Comparison of ENCODE assay signal across 8 cellular contexts in the genomic region with DNA sequence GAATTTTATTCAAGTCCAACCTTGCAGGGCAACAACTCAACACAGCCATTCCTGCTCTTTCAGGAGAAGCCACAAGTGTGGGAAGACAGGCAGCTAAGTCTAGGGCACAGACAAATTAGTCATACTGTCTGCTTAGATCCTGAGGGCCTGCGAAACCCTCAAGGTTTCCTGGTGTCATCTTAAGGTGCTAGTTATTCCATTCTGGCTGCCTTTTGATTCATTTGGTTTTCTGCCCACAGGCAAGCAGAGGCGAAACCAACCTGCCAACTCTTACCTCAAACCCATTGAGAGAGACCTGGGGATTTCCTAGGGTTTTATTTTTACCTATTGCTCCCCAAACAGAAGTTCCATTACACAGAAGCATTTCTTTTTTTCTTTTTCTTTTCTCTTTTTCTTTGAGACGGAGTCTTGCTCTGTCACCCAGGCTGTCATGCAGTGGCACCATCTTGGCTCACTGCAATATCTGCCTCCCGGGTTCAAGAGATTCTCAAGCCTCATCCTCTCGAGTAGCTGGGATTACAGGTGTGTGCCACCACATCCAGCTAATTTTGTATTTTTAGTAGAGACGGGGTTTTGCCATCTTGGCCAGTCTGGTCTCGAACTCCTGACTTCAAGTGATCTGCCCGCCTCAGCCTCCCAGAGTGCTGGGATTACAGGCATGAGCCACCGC. TPM values are rescaled to one million over a fixed set of nuclear protein-coding genes. Genes with fewer than 3 reads are reported as not detected.
DNase-seq lines count a peak whose midpoint lies in the region; ATAC-seq and TF ChIP-seq lines count a peak whose summit lies in the region.

No MANE protein-coding gene starts in this region.

- H4K20me1 ChIP-seq in osteoblast (ENCODE audit: insufficient read depth, low read length) = no peaks in the 10 kb centered on the region

- H3K36me3 ChIP-seq in right atrium auricular region = no peaks in the 10 kb centered on the region
- no peaks in the 10 kb centered on the region for H3K36me3 ChIP-seq in left ventricle myocardium inferior
- H3K36me3 ChIP-seq in osteoblast (ENCODE audit: insufficient read depth, low read length) = no peaks in the 10 kb centered on the region

- peaks cover 7% of the 10 kb centered on the region for H3K36me3 Mint-ChIP-seq in activated T-helper 1 cell treated with anti-CD3 and anti-CD28 coated beads, Interleukin-12 subunit alpha, Interleukin-12 subunit beta, Interleukin-2, Interleukin-4 antibody, amounts not matched to agents 30 ng/mL and 10 ng/mL and 1 ng/mL, durations not matched to agents 14 hours and 24 hours and 36 hours (ENCODE audit: low read depth)

- peak overlapping the region; percentile 63 for H3K4me3 Mint-ChIP-seq in activated T-helper 1 cell treated with anti-CD3 and anti-CD28 coated beads, Interleukin-12 subunit alpha, Interleukin-12 subunit beta, Interleukin-2, Interleukin-4 antibody, amounts not matched to agents 30 ng/mL and 10 ng/mL and 1 ng/mL, durations not matched to agents 14 hours and 24 hours and 36 hours

- H3K27me3 Mint-ChIP-seq in activated T-helper 1 cell treated with anti-CD3 and anti-CD28 coated beads, Interleukin-12 subunit alpha, Interleukin-12 subunit beta, Interleukin-2, Interleukin-4 antibody, amounts not matched to agents 30 ng/mL and 10 ng/mL and 1 ng/mL, durations not matched to agents 14 hours and 24 hours and 36 hours (ENCODE audit: insufficient read depth) = no peaks in the 10 kb centered on the region

- H3K79me2 ChIP-seq in osteoblast (ENCODE audit: insufficient read depth, low read length) = no peaks in the 10 kb centered on the region

- peak; percentile 74 for ATAC-seq in HG03460 (IDR thresholded peaks at IDR 0.05; ENCODE audit: unreplicated experiment)

- TF ChIP-seq CTCF in right atrium auricular region (IDR thresholded peaks at IDR 0.05) (no peak), left ventricle myocardium inferior (IDR thresholded peaks at IDR 0.05; ENCODE audit: borderline replicate concordance) (no peak), osteoblast (IDR thresholded peaks at IDR 0.05; ENCODE audit: extremely low read depth, low read depth, low read length) (no peak)

- intact Hi-C loops in left ventricle myocardium inferior (cut with micrococcal nuclease) = no loop called here
- intact Hi-C loops in activated T-helper 1 cell treated with anti-CD3 and anti-CD28 coated beads, Interleukin-12 subunit alpha, Interleukin-12 subunit beta, Interleukin-2, Interleukin-4 antibody, amounts not matched to agents 30 ng/mL and 10 ng/mL and 1 ng/mL, durations not matched to agents 14 hours and 24 hours and 36 hours (cut with micrococcal nuclease) = loop anchor here (1.0 to 10.0 kb wide), 9 partner anchors 37 to 575 kb away; a partner anchor contains a TSS

- H3K4me1 ChIP-seq in right atrium auricular region (peaks cover 0 to 6% of the 10 kb centered on the region in 2 donors), left ventricle myocardium inferior (peaks cover 13% of the 10 kb centered on the region), osteoblast (ENCODE audit: insufficient read depth, low read length) (peaks cover 40% of the 10 kb centered on the region)

- no peaks in the 10 kb centered on the region for H3K27me3 ChIP-seq in right atrium auricular region
- no peaks in the 10 kb centered on the region for H3K27me3 ChIP-seq in left ventricle myocardium inferior (ENCODE audit: low read depth)
- H3K27me3 ChIP-seq in osteoblast (ENCODE audit: insufficient read depth, low read length) = no peaks in the 10 kb centered on the region

- peak overlapping the region; percentile 93 for H3K27ac Mint-ChIP-seq in activated T-helper 1 cell treated with anti-CD3 and anti-CD28 coated beads, Interleukin-12 subunit alpha, Interleukin-12 subunit beta, Interleukin-2, Interleukin-4 antibody, amounts not matched to agents 30 ng/mL and 10 ng/mL and 1 ng/mL, durations not matched to agents 14 hours and 24 hours and 36 hours

- DNase-seq in right atrium auricular region (ENCODE audit: low spot score) (peak; percentile 38), left ventricle myocardium inferior (no peak), osteoblast (ENCODE audit: insufficient read length, low spot score, missing footprints) (no peak), SHP77 treated with DMSO at 0.1 percent for 48 hours (lab: John Stamatoyannopoulos, UW) (no peak), KG1 (lab: John Stamatoyannopoulos, UW) (no peak)
- DNase-seq in activated T-helper 1 cell treated with anti-CD3 and anti-CD28 coated beads, Interleukin-12 subunit alpha, Interleukin-12 subunit beta, Interleukin-2, Interleukin-4 antibody, amounts not matched to agents 30 ng/mL and 10 ng/mL and 1 ng/mL, durations not matched to agents 14 hours and 24 hours and 36 hours (ENCODE audit: low spot score) = peak; percentile 47
- DNase-seq in stimulated activated CD4-positive, alpha-beta T cell treated with anti-CD3 and anti-CD28 coated beads, Interleukin-1b, Interleukin-23, amount 100 ng/mL, for 4 hours (ENCODE audit: low read depth in 2 of 2) = peak; percentile 18 to 32

- peaks cover 66% of the 10 kb centered on the region for H3K4me1 Mint-ChIP-seq in activated T-helper 1 cell treated with anti-CD3 and anti-CD28 coated beads, Interleukin-12 subunit alpha, Interleukin-12 subunit beta, Interleukin-2, Interleukin-4 antibody, amounts not matched to agents 30 ng/mL and 10 ng/mL and 1 ng/mL, durations not matched to agents 14 hours and 24 hours and 36 hours (ENCODE audit: low read depth)

- peaks cover 6% of the 10 kb centered on the region for H3K9me3 Mint-ChIP-seq in activated T-helper 1 cell treated with anti-CD3 and anti-CD28 coated beads, Interleukin-12 subunit alpha, Interleukin-12 subunit beta, Interleukin-2, Interleukin-4 antibody, amounts not matched to agents 30 ng/mL and 10 ng/mL and 1 ng/mL, durations not matched to agents 14 hours and 24 hours and 36 hours

- H2AFZ ChIP-seq in osteoblast (ENCODE audit: low read length) = no peak overlapping the region

- H3K4me3 ChIP-seq in right atrium auricular region = no peak overlapping the region
- no peak overlapping the region for H3K4me3 ChIP-seq in left ventricle myocardium inferior
- H3K4me3 ChIP-seq in osteoblast (ENCODE audit: insufficient read depth, low read length) = no peak overlapping the region

- H3K27ac ChIP-seq in right atrium auricular region = no peak overlapping the region
- H3K27ac ChIP-seq in left ventricle myocardium inferior (replicated peaks) = no peak overlapping the region
- H3K27ac ChIP-seq in osteoblast (ENCODE audit: low read depth, low read length) = no peak overlapping the region

- no peak overlapping the region for H3K4me2 ChIP-seq in osteoblast (ENCODE audit: insufficient read depth, low read length)

- H3K9me3 ChIP-seq in right atrium auricular region (no peaks in the 10 kb centered on the region), left ventricle myocardium inferior (replicated peaks) (no peaks in the 10 kb centered on the region), osteoblast (ENCODE audit: low read depth, low read length) (no peaks in the 10 kb centered on the region)

RNA-seq across cellular contexts. Expression of a gene that starts 23.7 kb away (rescaled TPM):
- not detected for total RNA-seq in right atrium auricular region
- not detected for total RNA-seq in left ventricle myocardium inferior
- total RNA-seq in activated T-helper 1 cell treated with anti-CD3 and anti-CD28 coated beads, Interleukin-12 subunit alpha, Interleukin-12 subunit beta, Interleukin-2, Interleukin-4 antibody, amounts not matched to agents 30 ng/mL and 10 ng/mL and 1 ng/mL, durations not matched to agents 14 hours and 24 hours and 36 hours = not detected in 2 replicates
- total RNA-seq in osteoblast = not detected in 2 replicates

RNA-seq across cellular contexts. Expression of a gene that starts 32.3 kb away (rescaled TPM):
- total RNA-seq in right atrium auricular region (not detected), left ventricle myocardium inferior (not detected), osteoblast (0.88 and 1.1 TPM in 2 replicates)
- total RNA-seq in activated T-helper 1 cell treated with anti-CD3 and anti-CD28 coated beads, Interleukin-12 subunit alpha, Interleukin-12 subunit beta, Interleukin-2, Interleukin-4 antibody, amounts not matched to agents 30 ng/mL and 10 ng/mL and 1 ng/mL, durations not matched to agents 14 hours and 24 hours and 36 hours = not detected in 2 replicates

Comparison
In these comparisons a context has a peak if more than half of its experiments do, and no peak if none do; other contexts are left out.
1. DNase-seq: peak in right atrium auricular region (single experiment), activated T-helper 1 cell treated with anti-CD3 and anti-CD28 coated beads, Interleukin-12 subunit alpha, Interleukin-12 subunit beta, Interleukin-2, Interleukin-4 antibody, amounts not matched to agents 30 ng/mL and 10 ng/mL and 1 ng/mL, durations not matched to agents 14 hours and 24 hours and 36 hours (single experiment) and stimulated activated CD4-positive, alpha-beta T cell treated with anti-CD3 and anti-CD28 coated beads, Interleukin-1b, Interleukin-23, amount 100 ng/mL, for 4 hours (2 of 2); none in left ventricle myocardium inferior (single experiment), osteoblast (single experiment), SHP77 treated with DMSO at 0.1 percent for 48 hours (single experiment) and KG1 (single experiment).